ENCODE assay signal across 35 cellular contexts in the genomic region with DNA sequence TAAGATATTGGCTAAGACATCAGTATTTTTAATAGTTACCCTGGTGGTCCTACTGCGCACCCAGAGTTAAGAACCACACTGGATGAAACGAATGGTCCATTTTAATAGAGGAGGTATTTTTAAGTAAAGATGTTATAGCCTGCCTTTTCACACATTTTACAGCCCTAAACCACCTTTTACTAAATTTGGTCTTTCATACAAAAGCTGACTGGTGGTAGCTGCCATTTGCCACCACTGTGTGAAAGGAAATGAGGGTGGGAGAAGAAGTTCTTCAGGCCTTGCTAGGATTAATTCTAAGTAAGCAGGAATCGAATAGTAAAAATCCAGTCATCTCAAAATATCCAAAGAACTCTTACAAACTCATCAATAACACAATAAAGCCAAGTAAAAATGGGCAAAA.
"Had no signal": no experiment of that assay in that cellular context is flagged by ENCODE, and none has a peak within 500 bp of the region (broad histone marks: within the 10 kb centered on the region; RNA-seq: fewer than 3 reads in every experiment).

No MANE protein-coding gene starts in this region.

- DNase-seq: activated B cell treated with CpG ODN at 0.5 μM for 24 hours; activated CD4-positive, alpha-beta memory T cell treated with anti-CD3 and anti-CD28 coated beads for 36 hours; activated CD4-positive, alpha-beta T cell treated with anti-CD3 and anti-CD28 coated beads for 4 hours; activated CD4-positive, alpha-beta T cell treated with anti-CD3 and anti-CD28 coated beads, Interleukin-2, amount 10 ng/mL, durations not matched to agents 24 days and 14 days; activated CD4-positive, alpha-beta T cell treated with anti-CD3 and anti-CD28 coated beads, Interleukin-2, amount 50 U/mL, for 1 hour; activated CD4-positive, alpha-beta T cell treated with anti-CD3 and anti-CD28 coated beads, Interleukin-2, amount 50 U/mL, for 4 hours; activated CD4-positive, CD25-positive, alpha-beta regulatory T cell treated with anti-CD3 and anti-CD28 coated beads, Interleukin-2, amount 50 U/mL, for 72 hours; activated CD8-positive, alpha-beta memory T cell treated with anti-CD3 and anti-CD28 coated beads, Interleukin-2, amount 50 U/mL, for 4 hours; activated CD8-positive, alpha-beta T cell treated with anti-CD3 and anti-CD28 coated beads for 36 hours; activated effector memory CD4-positive, alpha-beta T cell treated with anti-CD3 and anti-CD28 coated beads, Interleukin-2, amount 50 U/mL, for 16 hours; activated gamma-delta T cell treated with Interleukin-2 at 50 U/mL for 16 hours; activated naive CD4-positive, alpha-beta T cell; activated naive CD4-positive, alpha-beta T cell treated with anti-CD3 and anti-CD28 coated beads for 36 hours; activated naive CD4-positive, alpha-beta T cell treated with anti-CD3 and anti-CD28 coated beads, Interleukin-2, amount 50 U/mL, for 16 hours; activated naive CD8-positive, alpha-beta T cell treated with anti-CD3 and anti-CD28 coated beads for 36 hours; activated T-cell treated with anti-CD3 and anti-CD28 coated beads for 4 hours; activated T-cell treated with anti-CD3 and anti-CD28 coated beads, Interleukin-2, amount 50 U/mL, for 1 hour; activated T-cell treated with anti-CD3 and anti-CD28 coated beads, Interleukin-2, amount 50 U/mL, for 4 hours; activated T-cell treated with anti-CD3 and anti-CD28 coated beads, Interleukin-2, amount 50 U/mL, for 72 hours; adrenal gland; amniotic stem cell; aorta; body of pancreas; brain microvascular endothelial cell; central memory CD4-positive, alpha-beta T cell; T-helper 1 cell; T-helper 2 cell; T-helper 9 cell had no signal

- H3K9me3 ChIP-seq: adrenal gland, body of pancreas, breast epithelium had no signal

- H3K36me3 Mint-ChIP-seq: activated CD4-positive, alpha-beta memory T cell treated with anti-CD3 and anti-CD28 coated beads for 36 hours; activated naive CD4-positive, alpha-beta T cell treated with anti-CD3 and anti-CD28 coated beads, Interleukin-2, amount 50 U/mL, for 72 hours; activated naive CD8-positive, alpha-beta T cell treated with anti-CD3 and anti-CD28 coated beads for 36 hours had no signal

- H3K36me3 ChIP-seq: adrenal gland, brain microvascular endothelial cell, breast epithelium had no signal

- H3K4me1 ChIP-seq: adrenal gland, body of pancreas, breast epithelium had no signal

- H3K27me3 Mint-ChIP-seq: activated B cell treated with CpG ODN at 0.5 μM for 24 hours; activated CD4-positive, alpha-beta memory T cell treated with anti-CD3 and anti-CD28 coated beads for 36 hours; activated CD8-positive, alpha-beta T cell treated with anti-CD3 and anti-CD28 coated beads for 36 hours; activated naive CD8-positive, alpha-beta T cell treated with anti-CD3 and anti-CD28 coated beads for 36 hours; activated T-helper 17 cell treated with anti-CD3 and anti-CD28 coated beads, Interleukin-2, amount 50 U/mL, for 72 hours had no signal

- H3K27ac Mint-ChIP-seq: activated B cell treated with CpG ODN at 0.5 μM for 24 hours; activated CD4-positive, alpha-beta memory T cell treated with anti-CD3 and anti-CD28 coated beads for 36 hours; activated CD4-positive, alpha-beta T cell treated with anti-CD3 and anti-CD28 coated beads, Interleukin-2, amount 10 ng/mL, durations not matched to agents 24 days and 14 days; activated CD8-positive, alpha-beta T cell treated with anti-CD3 and anti-CD28 coated beads for 36 hours; activated naive CD4-positive, alpha-beta T cell treated with anti-CD3 and anti-CD28 coated beads for 36 hours; activated naive CD4-positive, alpha-beta T cell treated with anti-CD3 and anti-CD28 coated beads, Interleukin-2, amount 50 U/mL, for 72 hours; activated naive CD8-positive, alpha-beta T cell treated with anti-CD3 and anti-CD28 coated beads for 36 hours; activated T-cell treated with anti-CD3 and anti-CD28 coated beads, Interleukin-2, amount 50 U/mL, for 72 hours; activated T-helper 1 cell treated with anti-CD3 and anti-CD28 coated beads, Interleukin-12 subunit alpha, Interleukin-12 subunit beta, Interleukin-2, Interleukin-4 antibody, amounts not matched to agents 30 ng/mL and 10 ng/mL and 1 ng/mL, durations not matched to agents 14 hours and 24 hours and 36 hours; activated T-helper 17 cell treated with anti-CD3 and anti-CD28 coated beads, Interleukin-2, amount 50 U/mL, for 72 hours; T-helper 1 cell treated with Interleukin-12 subunit alpha and Interleukin-12 subunit beta and Interleukin-4 antibody, amounts not matched to agents 30 μg/mL and 1 μg/mL, for 36 hours; T-helper 2 cell treated with Interferon-gamma antibody and Interleukin-4, amounts not matched to agents 5 μg/mL and 100 μg/mL, for 36 hours had no signal

- H3K27ac ChIP-seq: adrenal gland, body of pancreas, brain microvascular endothelial cell, breast epithelium, VCaP had no signal

- ATAC-seq: activated CD8-positive, alpha-beta T cell treated with anti-CD3 and anti-CD28 coated beads for 36 hours; activated naive CD4-positive, alpha-beta T cell treated with anti-CD3 and anti-CD28 coated beads, Interleukin-2, amount 50 U/mL, for 72 hours; activated T-cell treated with anti-CD3 and anti-CD28 coated beads, Interleukin-2, amount 50 U/mL, for 4 hours; activated T-cell treated with anti-CD3 and anti-CD28 coated beads, Interleukin-2, amount 50 U/mL, for 72 hours; activated T-helper 17 cell treated with anti-CD3 and anti-CD28 coated beads, Interleukin-2, amount 50 U/mL, for 72 hours; body of pancreas had no signal

- H3K4me1 Mint-ChIP-seq: activated CD4-positive, alpha-beta T cell treated with anti-CD3 and anti-CD28 coated beads, Interleukin-2, amount 10 ng/mL, durations not matched to agents 24 days and 14 days; activated naive CD8-positive, alpha-beta T cell treated with anti-CD3 and anti-CD28 coated beads for 36 hours; activated T-helper 17 cell treated with anti-CD3 and anti-CD28 coated beads, Interleukin-2, amount 50 U/mL, for 72 hours had no signal

- H3K4me3 Mint-ChIP-seq: activated B cell treated with CpG ODN at 0.5 μM for 24 hours; activated CD4-positive, alpha-beta memory T cell treated with anti-CD3 and anti-CD28 coated beads for 36 hours; activated CD4-positive, alpha-beta T cell treated with anti-CD3 and anti-CD28 coated beads, Interleukin-2, amount 10 ng/mL, durations not matched to agents 24 days and 14 days; activated CD8-positive, alpha-beta T cell treated with anti-CD3 and anti-CD28 coated beads for 36 hours; activated naive CD4-positive, alpha-beta T cell treated with anti-CD3 and anti-CD28 coated beads for 36 hours; activated naive CD8-positive, alpha-beta T cell treated with anti-CD3 and anti-CD28 coated beads for 36 hours; activated T-cell treated with anti-CD3 and anti-CD28 coated beads, Interleukin-2, amount 50 U/mL, for 4 hours; activated T-cell treated with anti-CD3 and anti-CD28 coated beads, Interleukin-2, amount 50 U/mL, for 72 hours; activated T-helper 1 cell treated with anti-CD3 and anti-CD28 coated beads, Interleukin-12 subunit alpha, Interleukin-12 subunit beta, Interleukin-2, Interleukin-4 antibody, amounts not matched to agents 30 ng/mL and 10 ng/mL and 1 ng/mL, durations not matched to agents 14 hours and 24 hours and 36 hours; activated T-helper 17 cell treated with anti-CD3 and anti-CD28 coated beads, Interleukin-2, amount 50 U/mL, for 72 hours; T-helper 1 cell treated with Interleukin-12 subunit alpha and Interleukin-12 subunit beta and Interleukin-4 antibody, amounts not matched to agents 30 μg/mL and 1 μg/mL, for 36 hours; T-helper 2 cell treated with Interferon-gamma antibody and Interleukin-4, amounts not matched to agents 5 μg/mL and 100 μg/mL, for 36 hours had no signal

- H3K9me3 Mint-ChIP-seq: activated naive CD4-positive, alpha-beta T cell treated with anti-CD3 and anti-CD28 coated beads, Interleukin-2, amount 50 U/mL, for 72 hours; activated T-cell treated with anti-CD3 and anti-CD28 coated beads, Interleukin-2, amount 50 U/mL, for 4 hours; activated T-helper 17 cell treated with anti-CD3 and anti-CD28 coated beads, Interleukin-2, amount 50 U/mL, for 72 hours had no signal

- H3K27me3 ChIP-seq: adrenal gland, body of pancreas, brain microvascular endothelial cell, breast epithelium had no signal

- H3K4me3 ChIP-seq: adrenal gland, body of pancreas, breast epithelium had no signal
